Comparison of ENCODE assay signal across 1 cellular context in genomic region chr1:104182251-104182650, GRCh38.
TF ChIP-seq lines count a peak whose summit lies in the region.

No MANE protein-coding gene starts in this region.

TF ChIP-seq in GM23338, 12 proteins besides CTCF, POLR2A, EP300 and RAD21 (continued from another document):
- no peak for TF ChIP-seq ZNF462 (CRISPR knock-in tag; IDR thresholded peaks at IDR 0.05)
- no peak for TF ChIP-seq ETS1 (IDR thresholded peaks at IDR 0.05)
- no peak for TF ChIP-seq STAT1 (IDR thresholded peaks at IDR 0.05; ENCODE audit: unreplicated experiment)
- TF ChIP-seq ZNF114 (CRISPR knock-in tag; IDR thresholded peaks at IDR 0.05) = no peak
- no peak for TF ChIP-seq NANOG (IDR thresholded peaks at IDR 0.05; ENCODE audit: borderline replicate concordance)
- no peak for TF ChIP-seq JUNB (IDR thresholded peaks at IDR 0.05; ENCODE audit: unreplicated experiment)
